Comparison of ENCODE assay signal across 9 cellular contexts in the genomic region with DNA sequence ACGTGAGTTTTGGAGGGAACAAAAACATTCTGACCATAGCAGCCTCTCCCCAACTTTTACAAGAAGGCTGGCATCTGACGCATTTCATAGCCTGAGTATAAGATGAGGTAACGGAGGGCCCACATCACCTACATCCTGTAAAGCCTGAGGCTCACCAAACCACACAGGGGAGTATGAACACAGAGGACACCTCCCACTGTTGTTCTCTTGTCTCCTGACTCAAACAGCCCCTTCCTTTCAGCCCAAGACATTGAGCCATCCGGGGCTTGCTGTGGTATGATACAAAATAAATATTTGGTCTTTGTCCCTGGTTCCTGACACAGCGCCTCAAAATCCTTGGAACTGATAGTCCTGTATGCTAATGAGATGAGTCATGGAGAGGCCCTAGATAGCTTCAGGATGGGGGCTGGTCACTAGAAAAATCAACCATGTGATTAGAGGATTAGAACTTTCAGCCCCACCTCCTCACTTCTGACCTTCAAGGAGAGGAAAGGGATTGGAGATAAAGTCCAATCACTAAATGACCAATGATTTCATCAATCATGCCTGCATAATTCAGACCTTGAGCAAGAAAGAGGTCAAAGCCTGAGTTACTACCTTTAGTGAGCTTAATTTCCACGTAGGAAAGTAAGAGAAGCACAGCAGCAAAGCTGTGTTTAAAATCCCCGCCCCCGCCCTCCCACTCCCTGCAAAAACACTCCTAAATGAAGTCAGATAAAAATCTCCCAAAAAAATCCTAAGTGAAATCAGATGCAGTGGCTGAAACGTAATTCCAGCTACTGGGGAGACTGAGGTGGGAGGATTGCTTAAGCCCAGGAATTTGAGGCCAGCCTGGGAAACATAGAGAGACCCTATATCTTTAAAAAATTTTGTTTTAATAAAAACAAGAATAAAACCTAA.
DNase-seq lines count a peak whose midpoint lies in the region; ATAC-seq and TF ChIP-seq lines count a peak whose summit lies in the region.
"Had no signal": no experiment of that assay in that cellular context is flagged by ENCODE, and none has a peak within 500 bp of the region (broad histone marks: within the 10 kb centered on the region; RNA-seq: fewer than 3 reads in every experiment).

No MANE protein-coding gene starts in this region.

- no peak for TF ChIP-seq CTCF in activated CD8-positive, alpha-beta T cell treated with anti-CD3 and anti-CD28 coated beads for 36 hours (IDR thresholded peaks at IDR 0.05)
- TF ChIP-seq CTCF in fibroblast of the aortic adventitia (IDR thresholded peaks at IDR 0.05; ENCODE audit: insufficient read depth, low read length): no peak

- CTCF ChIA-PET in activated CD8-positive, alpha-beta T cell treated with anti-CD3 and anti-CD28 coated beads for 36 hours (lab: Charles Lee): interaction anchor here (0.7 to 3.6 kb wide), 10 partner anchors 9 to 712 kb away, joined by 3 to 37 read pairs (median 4); no protein-coding TSS in a partner anchor

- no peak for DNase-seq in activated CD4-positive, CD25-positive, alpha-beta regulatory T cell (lab: John Stamatoyannopoulos, UW)
- DNase-seq in activated CD8-positive, alpha-beta T cell treated with anti-CD3 and anti-CD28 coated beads for 36 hours: peak; percentile 88
- DNase-seq in fibroblast of the aortic adventitia (ENCODE audit: low read depth): peak; percentile 72
- DNase-seq in stimulated activated CD8-positive, alpha-beta memory T cell treated with anti-CD3 and anti-CD28 coated beads, Interleukin-4, amount 100 ng/mL, for 48 hours: peak; percentile 72
- DNase-seq in NCI-H748 (lab: John Stamatoyannopoulos, UW; ENCODE audit: unreplicated experiment): no peak
- DNase-seq in cerebellar cortex (ENCODE audit: low spot score): no peak
- DNase-seq: posterior cingulate gyrus had no signal

- no peaks in the 10 kb centered on the region for H3K27me3 Mint-ChIP-seq in activated CD8-positive, alpha-beta T cell treated with anti-CD3 and anti-CD28 coated beads for 36 hours

- peak; percentile 89 to 91 for ATAC-seq in activated CD4-positive, CD25-positive, alpha-beta regulatory T cell treated with anti-CD3 and anti-CD28 coated beads, Interleukin-2, amount 50 U/mL, for 24 hours
- peak; percentile 87 for ATAC-seq in activated CD8-positive, alpha-beta T cell treated with anti-CD3 and anti-CD28 coated beads for 36 hours
- ATAC-seq in HG02938 (IDR thresholded peaks at IDR 0.05; ENCODE audit: unreplicated experiment): no peak

- H3K27ac Mint-ChIP-seq in activated CD8-positive, alpha-beta T cell treated with anti-CD3 and anti-CD28 coated beads for 36 hours: peak overlapping the region; percentile 92

- H3K4me3 ChIP-seq in fibroblast of the aortic adventitia (ENCODE audit: low read depth, low read length): no peak overlapping the region

- peak overlapping the region; percentile 25 for H3K4me3 Mint-ChIP-seq in activated CD8-positive, alpha-beta T cell treated with anti-CD3 and anti-CD28 coated beads for 36 hours

- peaks cover 34% of the 10 kb centered on the region for H3K4me1 Mint-ChIP-seq in activated CD8-positive, alpha-beta T cell treated with anti-CD3 and anti-CD28 coated beads for 36 hours (ENCODE audit: low read depth)

- peaks cover 3% of the 10 kb centered on the region for H3K36me3 Mint-ChIP-seq in activated CD8-positive, alpha-beta T cell treated with anti-CD3 and anti-CD28 coated beads for 36 hours (ENCODE audit: low read depth)

- POLR2A ChIA-PET in activated CD8-positive, alpha-beta T cell treated with anti-CD3 and anti-CD28 coated beads for 36 hours (lab: Charles Lee): interaction anchor here (0.7 to 2.3 kb wide), 5 partner anchors 75 to 260 kb away, joined by 3 to 13 read pairs (median 5); no protein-coding TSS in a partner anchor

- intact Hi-C loops in activated CD8-positive, alpha-beta T cell treated with anti-CD3 and anti-CD28 coated beads for 36 hours (cut with micrococcal nuclease): loop anchor here (2.0 to 5.0 kb wide), 2 partner anchors 124 to 181 kb away; no protein-coding TSS in a partner anchor

- H3K9me3 Mint-ChIP-seq in activated CD8-positive, alpha-beta T cell treated with anti-CD3 and anti-CD28 coated beads for 36 hours: no peaks in the 10 kb centered on the region

Comparison
In these comparisons a context has a peak if more than half of its experiments do, and no peak if none do; other contexts are left out.
1. DNase-seq: peak in activated CD8-positive, alpha-beta T cell treated with anti-CD3 and anti-CD28 coated beads for 36 hours (single experiment), fibroblast of the aortic adventitia (single experiment) and stimulated activated CD8-positive, alpha-beta memory T cell treated with anti-CD3 and anti-CD28 coated beads, Interleukin-4, amount 100 ng/mL, for 48 hours (single experiment); none in activated CD4-positive, CD25-positive, alpha-beta regulatory T cell (0 of 4), NCI-H748 (single experiment) and cerebellar cortex (single experiment).